7 cellular contexts compared by ENCODE assay signal in genomic region chr7:45769626-45770025, GRCh38.
DNase-seq lines count a peak whose midpoint lies in the region; ATAC-seq and TF ChIP-seq lines count a peak whose summit lies in the region.
"Not testable (repeated sequence)": the region's sequence is repeated elsewhere in the genome, so short reads cannot be mapped to it uniquely, and the experiment has no call there.

No MANE protein-coding gene starts in this region.

- not testable (repeated sequence) for H4K20me1 ChIP-seq in GM23248 (ENCODE audit: insufficient read depth); PC-3 (ENCODE audit: low read length)

- H3K4me2 ChIP-seq in GM23248 (ENCODE audit: unreplicated experiment) = peak overlapping the region; percentile 83
- peak overlapping the region; percentile 82 for H3K4me2 ChIP-seq in PC-3 (ENCODE audit: low read length)
- peak overlapping the region; percentile 97 for H3K4me2 ChIP-seq in skeletal muscle satellite cell (ENCODE audit: low read length)

- H3K79me2 ChIP-seq in GM23248 (ENCODE audit: insufficient read depth) (peaks cover 38% of the 10 kb centered on the region), PC-3 (ENCODE audit: low read length) (peaks cover 14% of the 10 kb centered on the region)

- peak overlapping the region; percentile 98 for H3K4me3 ChIP-seq in GM23248
- H3K4me3 ChIP-seq in PC-3 (ENCODE audit: low read length) = peak overlapping the region; percentile 88
- peak overlapping the region; percentile 81 for H3K4me3 ChIP-seq in choroid plexus epithelial cell (ENCODE audit: low read depth, low read length)
- H3K4me3 ChIP-seq in heart right ventricle = peak overlapping the region in 8 of 10 donors; percentile 82 to 100 (median 94)
- peak overlapping the region; percentile 59 to 71 for H3K4me3 ChIP-seq in muscle layer of colon (ENCODE audit: low read depth in 1 of 2, low read length in 2 of 2)
- H3K4me3 ChIP-seq in skeletal muscle satellite cell (ENCODE audit: low read length) = peak overlapping the region; percentile 96

- not testable (repeated sequence) for TF ChIP-seq CTCF in PC-3 (conservative IDR thresholded peaks at IDR 0.05; ENCODE audit: low read depth, low read length); choroid plexus epithelial cell (conservative IDR thresholded peaks at IDR 0.05; ENCODE audit: low read depth, low read length); heart right ventricle (IDR thresholded peaks at IDR 0.05)

- not testable (repeated sequence) for BruUV-seq in PC-3 (replicated peaks; lab: Mats Ljungman, UMichigan)

- not testable (repeated sequence) for H3K4me1 Mint-ChIP-seq in activated T-cell treated with anti-CD3 and anti-CD28 coated beads, Interleukin-2, amount 50 U/mL, for 4 hours (ENCODE audit: low read depth)

- H3K9me2 ChIP-seq in GM23248 (ENCODE audit: insufficient read depth); PC-3 (replicated peaks; ENCODE audit: low read length): not testable (repeated sequence)

- 94 to 95% methylated on average over 19 to 20 of the region's 20 CpGs for WGBS in GM23248 (ENCODE audit: low coverage in 1 of 2, low lambda C conversion rate in 2 of 2, missing lambda C conversion rate in 2 of 2), 2 experiments
- WGBS in heart right ventricle, 2 donors = 95 to 97% methylated on average over 20 of the region's 20 CpGs

- peak overlapping the region; percentile 90 for H3K4me3 Mint-ChIP-seq in activated T-cell treated with anti-CD3 and anti-CD28 coated beads, Interleukin-2, amount 50 U/mL, for 4 hours

- H3K27me3 Mint-ChIP-seq in activated T-cell treated with anti-CD3 and anti-CD28 coated beads, Interleukin-2, amount 50 U/mL, for 4 hours (ENCODE audit: low read depth) = not testable (repeated sequence)

- DNase-seq in GM23248; PC-3; activated T-cell treated with anti-CD3 and anti-CD28 coated beads, Interleukin-2, amount 50 U/mL, for 4 hours; choroid plexus epithelial cell (ENCODE audit: low read depth); heart right ventricle: not testable (repeated sequence)

- H3K27me3 ChIP-seq in GM23248 (replicated peaks; ENCODE audit: insufficient read depth); PC-3 (ENCODE audit: low read length); heart right ventricle; muscle layer of colon (ENCODE audit: control insufficient read depth in 1 of 2, insufficient read depth in 2 of 2, low read length in 2 of 2); skeletal muscle satellite cell (ENCODE audit: control insufficient read depth, insufficient read depth, low read length): not testable (repeated sequence)

- H3K9ac ChIP-seq in GM23248 (peak overlapping the region; percentile 99), PC-3 (ENCODE audit: low read length) (peak overlapping the region; percentile 84), skeletal muscle satellite cell (ENCODE audit: low read depth, low read length) (peak overlapping the region; percentile 97)
- H3K9ac ChIP-seq in muscle layer of colon (ENCODE audit: low read length) = not testable (repeated sequence)

- not testable (repeated sequence) for H3K9me3 Mint-ChIP-seq in activated T-cell treated with anti-CD3 and anti-CD28 coated beads, Interleukin-2, amount 50 U/mL, for 4 hours

- POLR2A ChIA-PET in PC-3 (lab: Charles Lee; ENCODE audit: unreplicated experiment) = not testable (repeated sequence)

- intact Hi-C loops in PC-3 (cut with micrococcal nuclease); heart right ventricle (cut with DNase I): not testable (repeated sequence)

- not testable (repeated sequence) for H3K36me3 Mint-ChIP-seq in activated T-cell treated with anti-CD3 and anti-CD28 coated beads, Interleukin-2, amount 50 U/mL, for 4 hours (ENCODE audit: insufficient read depth)

- H3F3A ChIP-seq in GM23248 (ENCODE audit: insufficient read depth); PC-3 (ENCODE audit: low read length, unreplicated experiment): not testable (repeated sequence)

- H3K4me1 ChIP-seq in GM23248 (ENCODE audit: insufficient read depth); PC-3 (ENCODE audit: insufficient read depth, low read length); muscle layer of colon (ENCODE audit: insufficient read depth, low read length); skeletal muscle satellite cell (ENCODE audit: control insufficient read depth, insufficient read depth, low read length): not testable (repeated sequence)
- peaks cover 0 to 22% (median 13%) of the 10 kb centered on the region in 9 donors for H3K4me1 ChIP-seq in heart right ventricle

- 0 out of 2 replicates have a peak overlapping the region, but pooled peaks have one; percentile 90 for H3K27ac ChIP-seq in GM23248
- H3K27ac ChIP-seq in PC-3 (ENCODE audit: low read length) = not testable (repeated sequence)
- peak overlapping the region in 9 of 10 donors; percentile 88 to 96 (median 94) for H3K27ac ChIP-seq in heart right ventricle
- H3K27ac ChIP-seq in muscle layer of colon (ENCODE audit: low read depth, low read length) = peak overlapping the region; percentile 20

- ATAC-seq in PC-3; activated T-cell treated with anti-CD3 and anti-CD28 coated beads, Interleukin-2, amount 50 U/mL, for 4 hours; heart right ventricle: not testable (repeated sequence)

- peak overlapping the region; percentile 80 for H2AFZ ChIP-seq in GM23248
- H2AFZ ChIP-seq in PC-3 (ENCODE audit: low read length) = not testable (repeated sequence)

- not testable (repeated sequence) for H3K36me3 ChIP-seq in GM23248 (ENCODE audit: low read depth); PC-3 (ENCODE audit: low read depth, low read length); heart right ventricle; muscle layer of colon (ENCODE audit: insufficient read depth, low read length); skeletal muscle satellite cell (ENCODE audit: insufficient read depth, low read length)

- in situ Hi-C loops in GM23248 (cut with MboI) = not testable (repeated sequence)

- CTCF ChIA-PET in PC-3 (lab: Charles Lee) = not testable (repeated sequence)

- H3K9me3 ChIP-seq in GM23248 (ENCODE audit: low read depth); PC-3 (ENCODE audit: low read length); heart right ventricle; muscle layer of colon (ENCODE audit: low read length); skeletal muscle satellite cell (replicated peaks; ENCODE audit: low read length): not testable (repeated sequence)
